19 cellular contexts compared by ENCODE assay signal in genomic region chr13:99806671-99807070, GRCh38.
"Had no signal": no experiment of that assay in that cellular context is flagged by ENCODE, and none has a peak within 500 bp of the region (broad histone marks: within the 10 kb centered on the region; RNA-seq: fewer than 3 reads in every experiment).

No MANE protein-coding gene starts in this region.

- H3K27ac Mint-ChIP-seq: activated B cell treated with CpG ODN at 0.5 μM for 24 hours; activated CD4-positive, alpha-beta memory T cell treated with anti-CD3 and anti-CD28 coated beads, Interleukin-2, amount 10 ng/mL, durations not matched to agents 7 days and 5 days; activated CD8-positive, alpha-beta memory T cell treated with anti-CD3 and anti-CD28 coated beads, Interleukin-2, amount 10 ng/mL, durations not matched to agents 7 days and 5 days; activated naive CD8-positive, alpha-beta T cell treated with anti-CD3 and anti-CD28 coated beads, Interleukin-2, amount 10 ng/mL, durations not matched to agents 7 days and 5 days; activated T-helper 17 cell treated with anti-CD3 and anti-CD28 coated beads, Interleukin-2, amount 50 U/mL, for 72 hours; endodermal cell; progenitor cell of endocrine pancreas had no signal

- DNase-seq: activated B cell treated with CpG ODN at 0.5 μM for 24 hours; activated CD4-positive, alpha-beta memory T cell treated with anti-CD3 and anti-CD28 coated beads, Interleukin-2, amount 10 ng/mL, durations not matched to agents 7 days and 5 days; activated CD4-positive, alpha-beta T cell treated with anti-CD3 and anti-CD28 coated beads for 4 hours; activated CD8-positive, alpha-beta memory T cell treated with anti-CD3 and anti-CD28 coated beads, Interleukin-2, amount 10 ng/mL, durations not matched to agents 7 days and 5 days; activated naive CD4-positive, alpha-beta T cell; activated naive CD8-positive, alpha-beta T cell treated with anti-CD3 and anti-CD28 coated beads, Interleukin-2, amount 10 ng/mL, durations not matched to agents 7 days and 5 days; amygdala; dorsolateral prefrontal cortex; heart right ventricle; kidney glomerular epithelial cell; left ventricle myocardium superior; stimulated activated CD4-positive, alpha-beta T cell treated with anti-CD3 and anti-CD28 coated beads, Interleukin-12 subunit alpha, Interleukin-12 subunit beta, amount 100 ng/mL, for 4 hours; stimulated activated CD4-positive, alpha-beta T cell treated with anti-CD3 and anti-CD28 coated beads, Interleukin-1b, Interleukin-23, amount 100 ng/mL, for 48 hours; stimulated activated naive CD4-positive, alpha-beta T cell treated with Interleukin-2 at 50 U/mL for 16 hours; tibial artery had no signal

- H3K4me1 ChIP-seq: gastroesophageal sphincter, heart right ventricle, tibial artery had no signal

- H3K4me3 ChIP-seq: dorsolateral prefrontal cortex, gastroesophageal sphincter, heart right ventricle, tibial artery had no signal

- ATAC-seq: activated CD8-positive, alpha-beta memory T cell treated with anti-CD3 and anti-CD28 coated beads, Interleukin-2, amount 10 ng/mL, durations not matched to agents 7 days and 5 days; activated T-helper 17 cell treated with anti-CD3 and anti-CD28 coated beads, Interleukin-2, amount 50 U/mL, for 72 hours; gastroesophageal sphincter; heart right ventricle; left ventricle myocardium superior had no signal

- H3K36me3 Mint-ChIP-seq: activated CD8-positive, alpha-beta memory T cell treated with anti-CD3 and anti-CD28 coated beads, Interleukin-2, amount 10 ng/mL, durations not matched to agents 7 days and 5 days; activated naive CD8-positive, alpha-beta T cell treated with anti-CD3 and anti-CD28 coated beads, Interleukin-2, amount 10 ng/mL, durations not matched to agents 7 days and 5 days had no signal

- H3K36me3 ChIP-seq: gastroesophageal sphincter, heart right ventricle, tibial artery had no signal

- H3K4me3 Mint-ChIP-seq: activated B cell treated with CpG ODN at 0.5 μM for 24 hours; activated CD4-positive, alpha-beta memory T cell treated with anti-CD3 and anti-CD28 coated beads, Interleukin-2, amount 10 ng/mL, durations not matched to agents 7 days and 5 days; activated CD8-positive, alpha-beta memory T cell treated with anti-CD3 and anti-CD28 coated beads, Interleukin-2, amount 10 ng/mL, durations not matched to agents 7 days and 5 days; activated naive CD8-positive, alpha-beta T cell treated with anti-CD3 and anti-CD28 coated beads, Interleukin-2, amount 10 ng/mL, durations not matched to agents 7 days and 5 days; activated T-helper 17 cell treated with anti-CD3 and anti-CD28 coated beads, Interleukin-2, amount 50 U/mL, for 72 hours; endodermal cell had no signal

- H3K27me3 Mint-ChIP-seq: activated B cell treated with CpG ODN at 0.5 μM for 24 hours; activated CD4-positive, alpha-beta memory T cell treated with anti-CD3 and anti-CD28 coated beads, Interleukin-2, amount 10 ng/mL, durations not matched to agents 7 days and 5 days; activated CD8-positive, alpha-beta memory T cell treated with anti-CD3 and anti-CD28 coated beads, Interleukin-2, amount 10 ng/mL, durations not matched to agents 7 days and 5 days; activated naive CD8-positive, alpha-beta T cell treated with anti-CD3 and anti-CD28 coated beads, Interleukin-2, amount 10 ng/mL, durations not matched to agents 7 days and 5 days; activated T-helper 17 cell treated with anti-CD3 and anti-CD28 coated beads, Interleukin-2, amount 50 U/mL, for 72 hours had no signal

- H3K4me1 Mint-ChIP-seq: activated B cell treated with CpG ODN at 0.5 μM for 24 hours; activated CD4-positive, alpha-beta memory T cell treated with anti-CD3 and anti-CD28 coated beads, Interleukin-2, amount 10 ng/mL, durations not matched to agents 7 days and 5 days; activated CD8-positive, alpha-beta memory T cell treated with anti-CD3 and anti-CD28 coated beads, Interleukin-2, amount 10 ng/mL, durations not matched to agents 7 days and 5 days; activated naive CD8-positive, alpha-beta T cell treated with anti-CD3 and anti-CD28 coated beads, Interleukin-2, amount 10 ng/mL, durations not matched to agents 7 days and 5 days; activated T-helper 17 cell treated with anti-CD3 and anti-CD28 coated beads, Interleukin-2, amount 50 U/mL, for 72 hours had no signal

- H3K9me3 ChIP-seq: gastroesophageal sphincter, heart right ventricle, tibial artery had no signal

- H3K9me3 Mint-ChIP-seq: activated B cell treated with CpG ODN at 0.5 μM for 24 hours; activated CD4-positive, alpha-beta memory T cell treated with anti-CD3 and anti-CD28 coated beads, Interleukin-2, amount 10 ng/mL, durations not matched to agents 7 days and 5 days; activated naive CD8-positive, alpha-beta T cell treated with anti-CD3 and anti-CD28 coated beads, Interleukin-2, amount 10 ng/mL, durations not matched to agents 7 days and 5 days; activated T-helper 17 cell treated with anti-CD3 and anti-CD28 coated beads, Interleukin-2, amount 50 U/mL, for 72 hours; endodermal cell had no signal
